Comparison of ENCODE assay signal across 2 cellular contexts in the genomic region with DNA sequence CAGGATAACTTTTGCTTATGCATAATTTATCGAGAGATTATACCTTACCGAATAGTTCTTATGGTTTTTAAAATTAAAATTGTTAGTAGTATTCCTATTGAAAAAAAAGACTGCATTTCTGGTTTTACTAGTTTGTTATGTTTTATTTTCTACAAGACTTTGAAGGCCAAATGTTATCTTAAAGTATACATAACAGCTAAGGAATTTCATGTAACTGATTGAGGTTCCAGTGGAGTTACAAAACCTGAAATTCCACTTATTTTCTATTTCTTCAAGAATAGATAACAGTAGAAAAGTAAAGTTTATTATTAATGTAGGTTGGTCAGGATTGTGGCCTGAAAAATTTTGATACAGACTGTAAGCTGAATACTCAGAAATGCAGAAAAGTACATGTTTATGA.
TF ChIP-seq lines count a peak whose summit lies in the region.

No MANE protein-coding gene starts in this region.

TF ChIP-seq in IMR-90, 13 proteins besides CTCF, POLR2A, EP300 and RAD21:
- TF ChIP-seq NFE2L2 (IDR thresholded peaks at IDR 0.05; ENCODE audit: low read depth, low read length) (no peak), RFX5 (IDR thresholded peaks at IDR 0.05; ENCODE audit: low read depth, low read length) (no peak), SMC3 (IDR thresholded peaks at IDR 0.05; ENCODE audit: low read depth, low read length) (no peak), CHD1 (IDR thresholded peaks at IDR 0.05; ENCODE audit: low read depth, low read length) (no peak), USF2 (IDR thresholded peaks at IDR 0.05; ENCODE audit: low read depth, low read length) (no peak), RCOR1 (IDR thresholded peaks at IDR 0.05; ENCODE audit: insufficient replicate concordance, low read length) (no peak), MXI1 (IDR thresholded peaks at IDR 0.05; ENCODE audit: borderline replicate concordance, low read depth, low read length) (no peak), CEBPB (IDR thresholded peaks at IDR 0.05; ENCODE audit: low read depth, low read length) (no peak), MAFK (IDR thresholded peaks at IDR 0.05; ENCODE audit: low read depth, low read length) (no peak), FOS (IDR thresholded peaks at IDR 0.05; ENCODE audit: low read depth, low read length) (no peak), BHLHE40 (IDR thresholded peaks at IDR 0.05; ENCODE audit: low read depth, low read length) (no peak), MAZ (IDR thresholded peaks at IDR 0.05; ENCODE audit: borderline replicate concordance, low read depth, low read length) (no peak)
- TF ChIP-seq, protein P1, sequence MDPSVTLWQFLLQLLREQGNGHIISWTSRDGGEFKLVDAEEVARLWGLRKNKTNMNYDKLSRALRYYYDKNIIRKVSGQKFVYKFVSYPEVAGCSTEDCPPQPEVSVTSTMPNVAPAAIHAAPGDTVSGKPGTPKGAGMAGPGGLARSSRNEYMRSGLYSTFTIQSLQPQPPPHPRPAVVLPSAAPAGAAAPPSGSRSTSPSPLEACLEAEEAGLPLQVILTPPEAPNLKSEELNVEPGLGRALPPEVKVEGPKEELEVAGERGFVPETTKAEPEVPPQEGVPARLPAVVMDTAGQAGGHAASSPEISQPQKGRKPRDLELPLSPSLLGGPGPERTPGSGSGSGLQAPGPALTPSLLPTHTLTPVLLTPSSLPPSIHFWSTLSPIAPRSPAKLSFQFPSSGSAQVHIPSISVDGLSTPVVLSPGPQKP (IDR thresholded peaks at IDR 0.05; ENCODE audit: borderline replicate concordance, low read depth, low read length): no peak

TF ChIP-seq in endothelial cell of umbilical vein, 7 proteins besides CTCF, POLR2A, EP300 and RAD21:
- no peak for TF ChIP-seq MAX (IDR thresholded peaks at IDR 0.05; ENCODE audit: insufficient read depth, insufficient read length)
- TF ChIP-seq JUN (IDR thresholded peaks at IDR 0.05; ENCODE audit: borderline replicate concordance, insufficient read depth, insufficient read length, low read depth): no peak
- TF ChIP-seq EZH2 (IDR thresholded peaks at IDR 0.05; ENCODE audit: borderline replicate concordance, low read depth, low read length, severe bottlenecking): no peak
- TF ChIP-seq FOS (IDR thresholded peaks at IDR 0.05; ENCODE audit: borderline replicate concordance, insufficient read depth, low read length): no peak
- TF ChIP-seq GATA2 (IDR thresholded peaks at IDR 0.05; ENCODE audit: insufficient read depth, insufficient read length, low read depth, low read length): no peak
- no peak for TF ChIP-seq POLR2AphosphoS5 (IDR thresholded peaks at IDR 0.05; ENCODE audit: insufficient read depth, low read depth, low read length)
- no peak for TF ChIP-seq MYC (IDR thresholded peaks at IDR 0.05; ENCODE audit: low read depth, low read length)
